In genomic region chr1:92443893-92444292, GRCh38 we compare ENCODE assay signal across 14 cellular contexts. TPM values are rescaled to one million over a fixed set of nuclear protein-coding genes. Genes with fewer than 3 reads are reported as not detected.
"Had no signal": no experiment of that assay in that cellular context is flagged by ENCODE, and none has a peak within 500 bp of the region (broad histone marks: within the 10 kb centered on the region; RNA-seq: fewer than 3 reads in every experiment).

No MANE protein-coding gene starts in this region.

- H3K9me3 ChIP-seq: colonic mucosa, lower lobe of right lung had no signal

- ATAC-seq: lower lobe of right lung; stimulated activated naive B cell treated with anti-CD40 and anti-IgM and Interleukin-4, amounts not matched to agents 10 μg/mL and 1 μg/mL and 100 μg/mL, for 72 hours had no signal

- H3K27me3 Mint-ChIP-seq: central memory CD8-positive, alpha-beta T cell had no signal

- H3K4me3 ChIP-seq: colonic mucosa, lower lobe of right lung had no signal

- H3K36me3 Mint-ChIP-seq: stimulated activated naive B cell treated with anti-CD40 and anti-IgM and Interleukin-4, amounts not matched to agents 10 μg/mL and 1 μg/mL and 100 μg/mL, for 72 hours had no signal

- H3K4me1 Mint-ChIP-seq: central memory CD8-positive, alpha-beta T cell had no signal

- H3K36me3 ChIP-seq: colonic mucosa, lower lobe of right lung had no signal

- DNase-seq: activated CD4-positive, alpha-beta T cell treated with anti-CD3 and anti-CD28 coated beads for 1 hour; activated CD4-positive, alpha-beta T cell treated with anti-CD3 and anti-CD28 coated beads, Interleukin-2, amount 50 U/mL, for 48 hours; activated gamma-delta T cell treated with Interleukin-2 at 50 U/mL for 16 hours; anterior cingulate cortex; colonic mucosa; erythroblast; lower lobe of right lung; midbrain; nephron progenitor cell; occipital lobe; retina; stimulated activated naive B cell treated with anti-CD40 and anti-IgM and Interleukin-4, amounts not matched to agents 10 μg/mL and 1 μg/mL and 100 μg/mL, for 72 hours had no signal

- H3K9me3 Mint-ChIP-seq: central memory CD8-positive, alpha-beta T cell; nephron progenitor cell; stimulated activated naive B cell treated with anti-CD40 and anti-IgM and Interleukin-4, amounts not matched to agents 10 μg/mL and 1 μg/mL and 100 μg/mL, for 72 hours had no signal

- H3K27ac ChIP-seq: colonic mucosa, lower lobe of right lung had no signal

- H3K4me1 ChIP-seq: colonic mucosa, lower lobe of right lung had no signal

- H3K27ac Mint-ChIP-seq: nephron progenitor cell; stimulated activated naive B cell treated with anti-CD40 and anti-IgM and Interleukin-4, amounts not matched to agents 10 μg/mL and 1 μg/mL and 100 μg/mL, for 72 hours had no signal

- H3K4me3 Mint-ChIP-seq: central memory CD8-positive, alpha-beta T cell; nephron progenitor cell; stimulated activated naive B cell treated with anti-CD40 and anti-IgM and Interleukin-4, amounts not matched to agents 10 μg/mL and 1 μg/mL and 100 μg/mL, for 72 hours had no signal

- H3K27me3 ChIP-seq: colonic mucosa had no signal

RNA-seq across cellular contexts. Expression of gene GFI1, which starts 42.8 kb away (rescaled TPM):
- total RNA-seq: frontal cortex, occipital lobe had no signal
